In the genomic region with DNA sequence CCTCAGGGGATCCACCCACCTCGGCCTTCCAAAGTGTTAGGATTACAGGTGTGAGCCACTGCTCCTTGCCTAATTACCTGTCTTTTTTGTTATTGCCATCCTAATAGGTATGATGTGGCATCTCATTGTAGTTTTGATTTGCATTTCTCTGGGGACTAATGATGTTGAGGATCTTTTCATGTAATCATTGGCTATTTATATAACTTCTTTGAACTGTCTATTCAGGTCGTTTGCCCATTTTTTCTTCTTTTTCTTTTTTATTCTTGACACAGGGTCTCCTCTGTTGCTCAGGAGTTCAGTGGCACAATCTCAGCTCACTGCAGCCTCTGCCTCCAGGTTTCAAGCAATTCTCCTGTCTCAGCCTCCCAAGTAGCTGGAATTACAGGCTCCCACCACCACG, we compare ENCODE assay signal across 23 cellular contexts. TPM values are rescaled to one million over a fixed set of nuclear protein-coding genes. Genes with fewer than 3 reads are reported as not detected.
DNase-seq lines count a peak whose midpoint lies in the region; ATAC-seq and TF ChIP-seq lines count a peak whose summit lies in the region.
"Had no signal": no experiment of that assay in that cellular context is flagged by ENCODE, and none has a peak within 500 bp of the region (broad histone marks: within the 10 kb centered on the region; RNA-seq: fewer than 3 reads in every experiment).

No MANE protein-coding gene starts in this region.

- no peaks in the 10 kb centered on the region for H3K27me3 ChIP-seq in fibroblast of lung (ENCODE audit: control insufficient read depth, insufficient read depth, low read length)
- peaks cover 0 to 19% (median 4%) of the 10 kb centered on the region in 3 donors for H3K27me3 ChIP-seq in psoas muscle (ENCODE audit: insufficient read depth in 3 of 3, low read length in 2 of 3)
- H3K27me3 ChIP-seq in testis, result no peaks in the 10 kb centered on the region

- TF ChIP-seq POLR2A in testis (IDR thresholded peaks at IDR 0.05), result no peak

- peaks cover 16% of the 10 kb centered on the region for H3K4me1 ChIP-seq in fibroblast of lung (ENCODE audit: control insufficient read depth, extremely low read depth, insufficient read depth, low read length)
- peaks cover 7% of the 10 kb centered on the region for H3K4me1 ChIP-seq in psoas muscle
- H3K4me1 ChIP-seq in testis, result peaks cover 21% of the 10 kb centered on the region

- TF ChIP-seq CTCF in fibroblast of lung (conservative IDR thresholded peaks at IDR 0.05 in 1 of 2, IDR thresholded peaks at IDR 0.05 in 1 of 2; ENCODE audit: low read depth in 1 of 2, low read length in 2 of 2) (no peak), psoas muscle (IDR thresholded peaks at IDR 0.05) (no peak), GM13976 (IDR thresholded peaks at IDR 0.05; ENCODE audit: borderline replicate concordance, control extremely low read depth, extremely low read depth, insufficient read depth, missing control alignments) (no peak), testis (IDR thresholded peaks at IDR 0.05) (no peak)

- H3K4me2 ChIP-seq in fibroblast of lung (ENCODE audit: extremely low read depth, insufficient read depth, low read length), result peak overlapping the region; percentile 96

- no peak overlapping the region for H3K9ac ChIP-seq in fibroblast of lung (ENCODE audit: insufficient read depth, low read length)

- in situ Hi-C loops in GM13976 (cut with MboI; ENCODE audit: low sequenced_read_pairs, unreplicated experiment), result no loop called here

- no peaks in the 10 kb centered on the region for H3K9me3 Mint-ChIP-seq in stimulated activated naive CD8-positive, alpha-beta T cell treated with anti-CD3 and anti-CD28 coated beads, Interleukin-15, Interleukin-2, amounts not matched to agents 100 ng/mL and 50 ng/mL, for 24 hours
- H3K9me3 Mint-ChIP-seq: CD8-positive, alpha-beta memory T cell; central memory CD8-positive, alpha-beta T cell; stimulated activated naive CD8-positive, alpha-beta T cell treated with anti-CD3 and anti-CD28 coated beads, Interleukin-15, amount 100 ng/mL, for 72 hours had no signal

- H3K4me1 Mint-ChIP-seq in stimulated activated naive CD8-positive, alpha-beta T cell treated with anti-CD3 and anti-CD28 coated beads, Interleukin-15, Interleukin-2, amounts not matched to agents 100 ng/mL and 50 ng/mL, for 24 hours (ENCODE audit: low read depth), result peaks cover 17% of the 10 kb centered on the region

- peak overlapping the region; percentile 68 to 92 (median 80) for H3K4me3 ChIP-seq in fibroblast of lung (replicated peaks in 1 of 4; ENCODE audit: control extremely low read depth in 1 of 4, insufficient read depth in 1 of 4, low read depth in 3 of 4, low read length in 4 of 4)
- peak overlapping the region; percentile 71 for H3K4me3 ChIP-seq in psoas muscle
- H3K4me3 ChIP-seq in testis, result no peak overlapping the region

- no peak for ATAC-seq in stimulated activated naive CD8-positive, alpha-beta T cell treated with anti-CD3 and anti-CD28 coated beads, Interleukin-15, Interleukin-2, amounts not matched to agents 100 U/mL and 50 U/mL, for 24 hours
- ATAC-seq in psoas muscle, result no peak
- ATAC-seq: HepG2; right cardiac atrium; stimulated activated naive CD8-positive, alpha-beta T cell treated with anti-CD3 and anti-CD28 coated beads, Interleukin-15, amount 100 ng/mL, for 72 hours; T-helper 17 cell had no signal

- H3K27me3 Mint-ChIP-seq in stimulated activated naive CD8-positive, alpha-beta T cell treated with anti-CD3 and anti-CD28 coated beads, Interleukin-15, Interleukin-2, amounts not matched to agents 100 ng/mL and 50 ng/mL, for 24 hours, result peaks cover 24% of the 10 kb centered on the region

- 86 to 89% (median 89%) methylated on average over 3 of the region's 3 CpGs for WGBS in psoas muscle, 3 donors
- 76 to 81% methylated on average over 3 of the region's 3 CpGs for WGBS in testis, 2 donors

- peak overlapping the region; percentile 40 for H3K27ac Mint-ChIP-seq in stimulated activated naive CD8-positive, alpha-beta T cell treated with anti-CD3 and anti-CD28 coated beads, Interleukin-15, Interleukin-2, amounts not matched to agents 100 ng/mL and 50 ng/mL, for 24 hours
- H3K27ac Mint-ChIP-seq: CD8-positive, alpha-beta memory T cell; stimulated activated naive CD8-positive, alpha-beta T cell treated with anti-CD3 and anti-CD28 coated beads, Interleukin-15, amount 100 ng/mL, for 72 hours had no signal

- intact Hi-C loops in psoas muscle (cut with DNase I), result no loop called here
- intact Hi-C loops in testis (cut with DNase I; ENCODE audit: low total_unique reads), result no loop called here

- H2AFZ ChIP-seq in fibroblast of lung (ENCODE audit: low read length), result no peak overlapping the region

- peaks cover 15% of the 10 kb centered on the region for H3K36me3 Mint-ChIP-seq in stimulated activated naive CD8-positive, alpha-beta T cell treated with anti-CD3 and anti-CD28 coated beads, Interleukin-15, Interleukin-2, amounts not matched to agents 100 ng/mL and 50 ng/mL, for 24 hours (ENCODE audit: low read depth)

- no peaks in the 10 kb centered on the region for H4K20me1 ChIP-seq in fibroblast of lung (ENCODE audit: control insufficient read depth, extremely low read depth, insufficient read depth, low read length)

- no peak for DNase-seq in stimulated activated naive CD8-positive, alpha-beta T cell treated with anti-CD3 and anti-CD28 coated beads, Interleukin-15, Interleukin-2, amounts not matched to agents 100 U/mL and 50 U/mL, for 24 hours
- DNase-seq in fibroblast of lung (ENCODE audit: low read depth in 2 of 2) (no peak), psoas muscle (no peak), GM13976 (ENCODE audit: low spot score) (no peak), midbrain (lab: John Stamatoyannopoulos, UW) (no peak), GM19238 (ENCODE audit: insufficient read length, low spot score) (no peak), testis (no peak)
- DNase-seq: activated CD4-positive, alpha-beta T cell treated with anti-CD3 and anti-CD28 coated beads, Interleukin-2, amount 50 U/mL, for 4 hours; activated gamma-delta T cell treated with Interleukin-2 at 50 U/mL for 16 hours; amniotic stem cell; CD8-positive, alpha-beta memory T cell; effector CD8-positive, alpha-beta T cell; HCEC 1CT; NCI-H1436; NCI-H2171; NCI-H526 treated with DMSO at 0.1 percent for 48 hours; SHP77 treated with DMSO at 0.1 percent for 48 hours; stimulated activated naive CD8-positive, alpha-beta T cell treated with anti-CD3 and anti-CD28 coated beads, Interleukin-15, amount 100 ng/mL, for 72 hours; T-helper 17 cell had no signal

- peak overlapping the region; percentile 93 for H3K27ac ChIP-seq in fibroblast of lung (ENCODE audit: insufficient read depth, low read length)
- no peak overlapping the region for H3K27ac ChIP-seq in psoas muscle
- H3K27ac ChIP-seq in testis, result peak overlapping the region in 1 of 2 donors; percentile 95

- H3K9me3 ChIP-seq in fibroblast of lung (ENCODE audit: control insufficient read depth, insufficient read depth, low read depth, low read length) (no peaks in the 10 kb centered on the region), psoas muscle (no peaks in the 10 kb centered on the region), testis (no peaks in the 10 kb centered on the region)

- H3K4me3 Mint-ChIP-seq in stimulated activated naive CD8-positive, alpha-beta T cell treated with anti-CD3 and anti-CD28 coated beads, Interleukin-15, Interleukin-2, amounts not matched to agents 100 ng/mL and 50 ng/mL, for 24 hours, result no peak overlapping the region
- H3K4me3 Mint-ChIP-seq: central memory CD8-positive, alpha-beta T cell had no signal

- H3K36me3 ChIP-seq in fibroblast of lung (ENCODE audit: control insufficient read depth, insufficient read depth, low read length) (peaks cover 30% of the 10 kb centered on the region), psoas muscle (ENCODE audit: insufficient read depth in 1 of 2, low read depth in 1 of 2) (peaks cover 0 to 29% of the 10 kb centered on the region in 2 donors), testis (ENCODE audit: low read depth, missing control alignments) (no peaks in the 10 kb centered on the region)

- peaks cover 13% of the 10 kb centered on the region for H3K79me2 ChIP-seq in fibroblast of lung (ENCODE audit: control insufficient read depth, insufficient read depth, low read length)

RNA-seq across cellular contexts. Expression of gene TGFB1I1, which starts 1.3 kb away (rescaled TPM):
- total RNA-seq in fibroblast of lung (28.5 and 46.9 TPM in 2 replicates), psoas muscle (10 to 100 TPM in 1 of 4 donors, 1 to 10 TPM in 3; 8.3 to 11.5 (median 8.7) TPM), testis (10 to 100 TPM; 13.6 to 28.4 TPM)
- polyA plus RNA-seq in fibroblast of lung (68.4 and 94.3 TPM in 2 replicates), psoas muscle (1 to 10 TPM; 4.5 to 7.0 (median 5.0) TPM), testis (ENCODE audit: insufficient read depth, low read depth, low replicate concordance) (31.7 TPM)
- 171 and 229 TPM in 2 replicates for polyA plus RNA-seq in fibroblast of lung (2012)
- 194 and 200 TPM in 2 replicates for polyA minus RNA-seq in fibroblast of lung (ENCODE audit: low replicate concordance)
- polyA plus RNA-seq: CD8-positive, alpha-beta memory T cell had no signal

RNA-seq across cellular contexts. Expression of gene ARMC5, which starts 11.3 kb away (rescaled TPM):
- total RNA-seq in fibroblast of lung (5.4 and 5.6 TPM in 2 replicates), psoas muscle (10 to 100 TPM; 10.1 to 18.7 (median 13.1) TPM), testis (10 to 100 TPM; 19.1 to 21.3 TPM)
- polyA plus RNA-seq in fibroblast of lung (1.7 and 3.4 TPM in 2 replicates), psoas muscle (10 to 100 TPM in 1 of 3 donors, 1 to 10 TPM in 2; 6.5 to 11.7 (median 8.5) TPM), testis (ENCODE audit: insufficient read depth, low read depth, low replicate concordance) (11.0 TPM)
- 3.4 and 6.8 TPM in 2 replicates for polyA plus RNA-seq in fibroblast of lung (2012)
- polyA minus RNA-seq in fibroblast of lung (ENCODE audit: low replicate concordance), result 13.4 and 13.7 TPM in 2 replicates

RNA-seq across cellular contexts. Expression of gene SLC5A2, which starts 12.3 kb away (rescaled TPM):
- total RNA-seq in fibroblast of lung, result under 0.01 TPM in 1 of 2 replicates, not detected in the other
- polyA plus RNA-seq in fibroblast of lung, result not detected in 2 replicates
- polyA plus RNA-seq in fibroblast of lung (2012), result 0.41 and 0.77 TPM in 2 replicates
- not detected in 2 replicates for polyA minus RNA-seq in fibroblast of lung (ENCODE audit: low replicate concordance)
- total RNA-seq in psoas muscle, result not detected
- under 1 TPM; 0.08 to 0.35 (median 0.26) TPM for polyA plus RNA-seq in psoas muscle
- total RNA-seq in testis, result 1 to 10 TPM; 5.8 to 6.9 TPM
- 18.1 TPM for polyA plus RNA-seq in testis (ENCODE audit: insufficient read depth, low read depth, low replicate concordance)
- total RNA-seq: right cardiac atrium had no signal

RNA-seq across cellular contexts. Expression of gene ZNF843, which starts 28.0 kb away (rescaled TPM):
- 0.26 and 0.33 TPM in 2 replicates for total RNA-seq in fibroblast of lung
- 0.15 and 0.28 TPM in 2 replicates for polyA plus RNA-seq in fibroblast of lung
- polyA plus RNA-seq in fibroblast of lung (2012), result 0.20 and 0.40 TPM in 2 replicates
- 0.74 and 1.5 TPM in 2 replicates for polyA minus RNA-seq in fibroblast of lung (ENCODE audit: low replicate concordance)
- total RNA-seq in psoas muscle, result 1 to 10 TPM in 1 of 4 donors, under 1 TPM in 3; 0.32 to 1.8 (median 0.93) TPM
- polyA plus RNA-seq in psoas muscle, result 1 to 10 TPM in 1 of 3 donors, under 1 TPM in 2; 0.17 to 1.5 (median 0.30) TPM
- 1 to 10 TPM; 2.4 to 3.7 TPM for total RNA-seq in testis
- polyA plus RNA-seq in testis (ENCODE audit: insufficient read depth, low read depth, low replicate concordance), result 1.1 TPM
- total RNA-seq: HepG2 had no signal

RNA-seq across cellular contexts. Expression of gene RUSF1, which starts 37.6 kb away (rescaled TPM):
- total RNA-seq in fibroblast of lung (35.7 and 41.8 TPM in 2 replicates), psoas muscle (10 to 100 TPM in 3 of 4 donors, 1 to 10 TPM in 1; 6.9 to 16.2 (median 11.9) TPM), testis (100 to 1,000 TPM; 102 to 124 TPM)
- polyA plus RNA-seq in fibroblast of lung (21.5 and 23.1 TPM in 2 replicates), psoas muscle (10 to 100 TPM in 1 of 3 donors, 1 to 10 TPM in 2; 8.1 to 12.0 (median 9.9) TPM), testis (ENCODE audit: insufficient read depth, low read depth, low replicate concordance) (75.8 TPM)
- 50.9 and 54.9 TPM in 2 replicates for polyA plus RNA-seq in fibroblast of lung (2012)
- polyA minus RNA-seq in fibroblast of lung (ENCODE audit: low replicate concordance), result 83.2 and 94.6 TPM in 2 replicates

Comparison
In these comparisons a context has a peak if more than half of its experiments do, and no peak if none do; other contexts are left out.
1. H3K4me3 ChIP-seq: peak in fibroblast of lung (4 of 4) and psoas muscle (single experiment); none in testis (0 of 2).